Comparison of ENCODE assay signal across 8 cellular contexts in the genomic region with DNA sequence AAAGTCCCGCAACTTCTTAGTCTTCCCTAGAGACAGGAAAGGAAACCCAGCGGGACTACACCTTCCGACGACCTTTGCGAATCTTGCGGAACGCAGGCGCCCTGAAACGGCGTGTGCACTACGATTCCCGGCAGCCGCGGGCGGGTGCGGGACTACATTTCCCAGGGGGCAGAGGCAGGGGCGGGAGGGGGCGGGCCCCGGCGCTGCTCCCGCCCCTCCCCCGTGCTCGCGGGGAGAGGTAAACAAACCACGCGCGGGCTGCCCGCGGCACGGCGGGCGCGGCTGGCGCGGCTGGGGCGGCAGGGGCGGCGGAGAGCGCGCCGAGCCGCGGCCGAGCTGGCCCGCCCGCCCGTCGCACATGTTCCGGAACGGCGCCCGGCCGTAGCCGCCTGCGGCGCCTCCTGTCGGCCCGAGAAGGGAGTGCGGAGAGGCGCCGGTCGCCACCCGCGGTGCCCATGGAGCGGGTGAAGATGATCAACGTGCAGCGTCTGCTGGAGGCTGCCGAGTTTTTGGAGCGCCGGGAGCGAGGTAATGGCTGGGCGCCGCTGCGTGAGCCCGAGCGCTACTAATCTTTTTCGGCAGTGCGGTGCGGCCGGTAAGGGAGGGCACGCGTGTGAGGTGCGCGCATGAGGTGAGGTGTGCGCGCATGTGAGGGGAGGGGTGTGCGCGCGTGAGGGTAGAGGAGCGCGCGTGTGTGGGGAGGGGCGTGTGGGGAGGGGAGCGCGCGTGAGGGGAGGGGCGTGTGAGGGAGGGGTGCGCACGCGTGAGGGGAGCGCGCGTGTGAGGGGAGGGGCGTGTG. TPM values are rescaled to one million over a fixed set of nuclear protein-coding genes. Genes with fewer than 3 reads are reported as not detected.
DNase-seq lines count a peak whose midpoint lies in the region; ATAC-seq, FAIRE-seq and TF ChIP-seq lines count a peak whose summit lies in the region.

No MANE protein-coding gene starts in this region.

- no peak for TF ChIP-seq POLR2A in endothelial cell of umbilical vein (IDR thresholded peaks at IDR 0.05; ENCODE audit: low read depth, low read length)

- H2AFZ ChIP-seq in endothelial cell of umbilical vein (ENCODE audit: low read depth, low read length) = peak overlapping the region; percentile 100

- CTCF ChIA-PET in Caco-2 (lab: Charles Lee) (interaction anchor here (0.6 to 1.0 kb wide), 5 partner anchors 15 to 87 kb away, joined by 3 to 6 read pairs (median 4); no protein-coding TSS in a partner anchor), endothelial cell of umbilical vein (lab: Charles Lee) (interaction anchor here (1.0 to 10.1 kb wide), 4 partner anchors 15 to 341 kb away, joined by 3 to 99 read pairs (median 8); a partner anchor contains a TSS)

- H3K4me1 Mint-ChIP-seq in Caco-2 (ENCODE audit: low read depth, unreplicated experiment) (peaks cover 28% of the 10 kb centered on the region), mesothelial cell of epicardium (peaks cover 23% of the 10 kb centered on the region)

- POLR2A ChIA-PET in Caco-2 (lab: Charles Lee) = interaction anchor here (1.0 kb wide), 1 partner anchor 15 kb away, joined by 3 read pairs; no protein-coding TSS in a partner anchor
- POLR2A ChIA-PET in endothelial cell of umbilical vein (lab: Charles Lee) = interaction anchor here (0.7 to 0.8 kb wide), 4 partner anchors 16 to 248 kb away, joined by 3 to 6 read pairs (median 4); no protein-coding TSS in a partner anchor

- H3K27me3 Mint-ChIP-seq in Caco-2 (ENCODE audit: insufficient read depth, unreplicated experiment) = no peaks in the 10 kb centered on the region
- no peaks in the 10 kb centered on the region for H3K27me3 Mint-ChIP-seq in mesothelial cell of epicardium (ENCODE audit: low read depth)

- no TSS peak for BruUV-seq in Caco-2 (replicated peaks; lab: Mats Ljungman, UMichigan)
- BruUV-seq in endothelial cell of umbilical vein (replicated peaks; lab: Mats Ljungman, UMichigan) = no TSS peak

- no peaks in the 10 kb centered on the region for H3K9me1 ChIP-seq in endothelial cell of umbilical vein (replicated peaks; ENCODE audit: control insufficient read depth, extremely low read depth, insufficient read depth, low read length)

- H4K20me1 ChIP-seq in endothelial cell of umbilical vein (replicated peaks; ENCODE audit: control insufficient read depth, extremely low read depth, insufficient read depth, low read length) = no peaks in the 10 kb centered on the region

- H3K36me3 Mint-ChIP-seq in Caco-2 (ENCODE audit: insufficient read depth, unreplicated experiment) = peaks cover 22% of the 10 kb centered on the region
- peaks cover 8% of the 10 kb centered on the region for H3K36me3 Mint-ChIP-seq in mesothelial cell of epicardium

- peak; percentile 93 to 95 for DNase-seq in Caco-2
- peak; percentile 92 for DNase-seq in HT1080 (ENCODE audit: low read depth)
- peak; percentile 89 to 92 for DNase-seq in NOMO-1 (lab: John Stamatoyannopoulos, UW; ENCODE audit: unreplicated experiment in 2 of 2)
- DNase-seq in activated CD8-positive, alpha-beta memory T cell treated with anti-CD3 and anti-CD28 coated beads, Interleukin-2, amount 50 U/mL, for 4 hours = peak; percentile 87
- DNase-seq in endothelial cell of umbilical vein (ENCODE audit: low read depth, low spot score) = peak; percentile 89
- peak; percentile 74 to 90 for DNase-seq in mesothelial cell of epicardium (ENCODE audit: low spot score in 2 of 2, unreplicated experiment in 2 of 2)
- DNase-seq in stimulated activated CD8-positive, alpha-beta memory T cell treated with anti-CD3 and anti-CD28 coated beads, Interleukin-15, amount 100 ng/mL, for 24 hours (ENCODE audit: low read depth) = peak; percentile 67

- H3K9ac ChIP-seq in endothelial cell of umbilical vein (replicated peaks; ENCODE audit: extremely low read depth, insufficient read depth, low read length) = peak overlapping the region; percentile 31

- H3K9me3 Mint-ChIP-seq in Caco-2 (ENCODE audit: unreplicated experiment) = no peaks in the 10 kb centered on the region
- H3K9me3 Mint-ChIP-seq in mesothelial cell of epicardium = no peaks in the 10 kb centered on the region

- intact Hi-C loops in Caco-2 (cut with micrococcal nuclease; ENCODE audit: unreplicated experiment) = loop anchor here (1.0 to 2.0 kb wide), 6 partner anchors 15 to 341 kb away; a partner anchor contains a TSS
- intact Hi-C loops in endothelial cell of umbilical vein (cut with micrococcal nuclease) = loop anchor here (1.0 to 5.0 kb wide), 7 partner anchors 15 to 1911 kb away; no protein-coding TSS in a partner anchor

- ATAC-seq in GM21381 (IDR thresholded peaks at IDR 0.05; ENCODE audit: unreplicated experiment) = peak; percentile 74

- H3K27ac Mint-ChIP-seq in Caco-2 (ENCODE audit: unreplicated experiment) = peak overlapping the region; percentile 62
- peak overlapping the region; percentile 98 for H3K27ac Mint-ChIP-seq in mesothelial cell of epicardium

- H3K9me3 ChIP-seq in Caco-2 (no peaks in the 10 kb centered on the region), endothelial cell of umbilical vein (replicated peaks; ENCODE audit: control insufficient read depth, insufficient read depth, low read length) (no peaks in the 10 kb centered on the region)

- peak overlapping the region; percentile 84 for H3K4me2 ChIP-seq in endothelial cell of umbilical vein (ENCODE audit: insufficient read depth, low read length)

- TF ChIP-seq CTCF in Caco-2 (IDR thresholded peaks at IDR 0.05; ENCODE audit: insufficient read depth in 1 of 2, low read depth in 1 of 2, low read length in 1 of 2, severe bottlenecking in 1 of 2, unreplicated experiment in 1 of 2) (peak; percentile 60 to 81), endothelial cell of umbilical vein (IDR thresholded peaks at IDR 0.05; ENCODE audit: extremely low read depth in 1 of 2, insufficient read depth in 1 of 2, low read depth in 1 of 2, low read length in 2 of 2) (peak; percentile 54 to 79), mesothelial cell of epicardium (IDR thresholded peaks at IDR 0.05; ENCODE audit: unreplicated experiment) (peak; percentile 73)

- no peak overlapping the region for H3K27ac ChIP-seq in endothelial cell of umbilical vein (ENCODE audit: insufficient read depth, low read depth, low read length)

- no peaks in the 10 kb centered on the region for H3K79me2 ChIP-seq in endothelial cell of umbilical vein (ENCODE audit: control insufficient read depth, insufficient read depth, low read length)

- peak; percentile 85 for FAIRE-seq in endothelial cell of umbilical vein (lab: Jason Lieb, UNC)

- dilution Hi-C loops in endothelial cell of umbilical vein (cut with MboI; ENCODE audit: extremely low pct_ligation_motif_present, low sequenced_read_pairs) = no loop called here

- H3K27me3 ChIP-seq in Caco-2 (replicated peaks; ENCODE audit: control insufficient read depth, insufficient read depth, low read length) (no peaks in the 10 kb centered on the region), endothelial cell of umbilical vein (ENCODE audit: control insufficient read depth in 2 of 2, insufficient read depth in 2 of 2, low read length in 2 of 2) (no peaks in the 10 kb centered on the region)

- peaks cover 9% of the 10 kb centered on the region for H3K4me1 ChIP-seq in Caco-2
- H3K4me1 ChIP-seq in endothelial cell of umbilical vein (ENCODE audit: control insufficient read depth, extremely low read depth, insufficient read depth, low read length) = peaks cover 8% of the 10 kb centered on the region

- H3K4me3 Mint-ChIP-seq in Caco-2 (ENCODE audit: unreplicated experiment) (peak overlapping the region; percentile 86), mesothelial cell of epicardium (peak overlapping the region; percentile 96)

- H3K4me3 ChIP-seq in Caco-2 (ENCODE audit: low read depth, low read length) (peak overlapping the region; percentile 98), endothelial cell of umbilical vein (replicated peaks in 1 of 3; ENCODE audit: insufficient read depth in 1 of 3, low read depth in 1 of 3, low read length in 3 of 3) (peak overlapping the region; percentile 74 to 92 (median 75))

- peaks cover 1% of the 10 kb centered on the region; the same call in 1 of the 2 replicates for H3K36me3 ChIP-seq in Caco-2 (ENCODE audit: control insufficient read depth, insufficient read depth, low read length)
- H3K36me3 ChIP-seq in endothelial cell of umbilical vein (ENCODE audit: control insufficient read depth in 2 of 2, extremely low read depth in 1 of 2, insufficient read depth in 2 of 2, low read length in 2 of 2) = no peaks in the 10 kb centered on the region

TF ChIP-seq in endothelial cell of umbilical vein, 7 proteins besides CTCF, POLR2A, EP300 and RAD21:
- TF ChIP-seq, protein P1, sequence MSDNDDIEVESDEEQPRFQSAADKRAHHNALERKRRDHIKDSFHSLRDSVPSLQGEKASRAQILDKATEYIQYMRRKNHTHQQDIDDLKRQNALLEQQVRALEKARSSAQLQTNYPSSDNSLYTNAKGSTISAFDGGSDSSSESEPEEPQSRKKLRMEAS (IDR thresholded peaks at IDR 0.05; ENCODE audit: insufficient read depth, insufficient read length) = no peak
- no peak for TF ChIP-seq JUN (IDR thresholded peaks at IDR 0.05; ENCODE audit: borderline replicate concordance, insufficient read depth, insufficient read length, low read depth)
- TF ChIP-seq MYC (IDR thresholded peaks at IDR 0.05; ENCODE audit: low read depth, low read length) = no peak
- no peak for TF ChIP-seq EZH2 (IDR thresholded peaks at IDR 0.05; ENCODE audit: borderline replicate concordance, low read depth, low read length, severe bottlenecking)
- no peak for TF ChIP-seq POLR2AphosphoS5 (IDR thresholded peaks at IDR 0.05; ENCODE audit: insufficient read depth, low read depth, low read length)
- no peak for TF ChIP-seq FOS (IDR thresholded peaks at IDR 0.05; ENCODE audit: borderline replicate concordance, insufficient read depth, low read length)
- no peak for TF ChIP-seq GATA2 (IDR thresholded peaks at IDR 0.05; ENCODE audit: insufficient read depth, insufficient read length, low read depth, low read length)

RNA-seq across cellular contexts. Expression of a gene that starts 18.6 kb away (rescaled TPM):
- total RNA-seq in Caco-2 (2022) (9.1 and 11.0 TPM in 2 replicates), endothelial cell of umbilical vein (4.7 and 8.5 TPM in 2 replicates), mesothelial cell of epicardium (28.3 to 32.7 TPM (median 30.6 TPM) in 3 replicates)
- 12.7 and 18.5 TPM in 2 replicates for total RNA-seq in HT1080 (2014; rRNA removed; shearing (Covaris generic))
- 19.8 and 24.8 TPM in 2 replicates for polyA plus RNA-seq in HT1080 (2015; cell fraction: cytosol; rRNA removed)
- polyA plus RNA-seq in HT1080 (2015; cell fraction: nucleus; rRNA removed) = 12.7 and 16.3 TPM in 2 replicates
- 2.7 and 3.0 TPM in 2 replicates for polyA plus RNA-seq in endothelial cell of umbilical vein
- 2.6 and 3.6 TPM in 2 replicates for polyA plus RNA-seq in endothelial cell of umbilical vein (2011; cell fraction: cytosol; rRNA removed)
- polyA plus RNA-seq in endothelial cell of umbilical vein (2011; cell fraction: nucleus; rRNA removed) = 3.0 and 3.2 TPM in 2 replicates
- polyA plus RNA-seq in endothelial cell of umbilical vein (2012) = 5.5 and 8.6 TPM in 2 replicates
- polyA minus RNA-seq in endothelial cell of umbilical vein = 3.1 and 4.5 TPM in 2 replicates
- polyA minus RNA-seq in endothelial cell of umbilical vein (2011; cell fraction: cytosol; rRNA and poly(A)+ RNA removed) = 17.6 TPM
- 1.7 and 2.4 TPM in 2 replicates for polyA minus RNA-seq in endothelial cell of umbilical vein (2011; cell fraction: nucleus; rRNA and poly(A)+ RNA removed)
